1 cellular context compared by ENCODE assay signal in genomic region chr12:6146509-6146908, GRCh38.
TF ChIP-seq lines count a peak whose summit lies in the region.

No MANE protein-coding gene starts in this region.

TF ChIP-seq in IMR-90, 13 proteins besides CTCF, POLR2A, EP300 and RAD21 (continued from another document):
- no peak for TF ChIP-seq RFX5 (IDR thresholded peaks at IDR 0.05; ENCODE audit: low read depth, low read length)
- TF ChIP-seq ELK1 (IDR thresholded peaks at IDR 0.05; ENCODE audit: borderline replicate concordance, low read depth, low read length), result no peak
- TF ChIP-seq USF2 (IDR thresholded peaks at IDR 0.05; ENCODE audit: low read depth, low read length), result no peak
- no peak for TF ChIP-seq CEBPB (IDR thresholded peaks at IDR 0.05; ENCODE audit: low read depth, low read length)
- TF ChIP-seq MAFK (IDR thresholded peaks at IDR 0.05; ENCODE audit: low read depth, low read length), result no peak
- no peak for TF ChIP-seq RCOR1 (IDR thresholded peaks at IDR 0.05; ENCODE audit: insufficient replicate concordance, low read length)
- TF ChIP-seq BHLHE40 (IDR thresholded peaks at IDR 0.05; ENCODE audit: low read depth, low read length), result no peak
- no peak for TF ChIP-seq MAZ (IDR thresholded peaks at IDR 0.05; ENCODE audit: borderline replicate concordance, low read depth, low read length)
- TF ChIP-seq SMC3 (IDR thresholded peaks at IDR 0.05; ENCODE audit: low read depth, low read length), result no peak
- TF ChIP-seq CHD1 (IDR thresholded peaks at IDR 0.05; ENCODE audit: low read depth, low read length), result no peak
- no peak for TF ChIP-seq FOS (IDR thresholded peaks at IDR 0.05; ENCODE audit: low read depth, low read length)
